19 cellular contexts compared by ENCODE assay signal in the genomic region with DNA sequence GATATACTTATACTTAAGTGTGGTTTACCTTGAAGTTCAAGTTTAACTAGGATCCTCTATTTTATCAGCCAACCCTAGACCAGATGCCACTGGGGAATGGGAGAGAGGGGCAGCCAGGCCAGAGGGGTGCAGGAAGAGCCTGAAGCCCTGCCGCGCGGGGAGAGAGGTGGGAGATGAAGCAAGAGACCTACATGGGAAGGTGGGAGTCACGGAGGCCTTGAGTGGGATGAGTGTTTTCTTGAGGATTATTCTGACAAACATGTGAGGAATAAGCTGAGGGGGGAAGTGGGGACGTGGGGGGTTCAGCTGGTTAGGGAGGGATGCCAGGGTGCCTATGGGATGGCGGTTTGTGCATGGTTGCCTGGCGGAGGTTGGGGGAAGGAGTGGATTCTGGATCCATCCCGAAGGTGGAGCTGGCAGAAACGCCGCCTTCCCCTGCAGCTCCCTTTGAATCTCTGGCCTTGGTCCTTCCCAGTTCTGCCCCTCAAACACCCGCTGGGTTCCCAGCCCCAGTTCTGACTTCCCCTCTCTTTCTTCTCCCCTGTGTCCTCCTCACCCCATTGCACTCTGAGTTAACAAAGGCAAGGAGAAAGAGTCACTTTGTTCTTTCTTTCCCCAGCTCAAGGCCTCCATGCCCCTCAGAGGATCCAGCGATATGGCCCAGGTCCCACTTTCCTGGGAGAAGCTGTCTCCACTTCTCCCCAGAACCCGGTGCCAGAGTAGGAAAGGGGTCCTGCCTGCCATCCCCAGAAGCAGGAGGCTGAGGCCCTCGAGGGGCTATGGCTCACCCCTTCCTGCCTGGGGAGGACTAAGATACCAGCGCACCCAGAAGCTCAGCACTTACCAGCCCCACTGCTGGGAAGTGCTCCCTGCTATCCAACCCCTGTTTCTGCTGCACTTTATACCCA.
A peak's percentile ranks its signal among the peaks of the same experiment; 100 is the strongest.
DNase-seq lines count a peak whose midpoint lies in the region; ATAC-seq, FAIRE-seq and TF ChIP-seq lines count a peak whose summit lies in the region.
"Had no signal": no experiment of that assay in that cellular context is flagged by ENCODE, and none has a peak within 500 bp of the region (broad histone marks: within the 10 kb centered on the region; RNA-seq: fewer than 3 reads in every experiment).

No MANE protein-coding gene starts in this region.

- no peak for TF ChIP-seq RAD21 in H1 (IDR thresholded peaks at IDR 0.05 in 1 of 2, conservative IDR thresholded peaks at IDR 0.05 in 1 of 2; ENCODE audit: low read depth in 2 of 2, low read length in 2 of 2)

- no peak overlapping the region for H4K5ac ChIP-seq in H1 (ENCODE audit: insufficient read length, low read depth, low read length)

- no peak overlapping the region for H3K56ac ChIP-seq in H1 (replicated peaks; ENCODE audit: insufficient read length, low read depth, low read length)

- no peaks in the 10 kb centered on the region for H4K20me1 ChIP-seq in H1 (replicated peaks in 1 of 2; ENCODE audit: control insufficient read depth in 1 of 2, insufficient read depth in 2 of 2, low read length in 2 of 2)

- H2BK15ac ChIP-seq in H1 (ENCODE audit: low read length) = no peak overlapping the region

- H3K9me3 ChIP-seq in NT2/D1 (ENCODE audit: insufficient read depth, low read length) (no peaks in the 10 kb centered on the region), H1 (ENCODE audit: insufficient read depth in 2 of 2, low read depth in 1 of 2, low read length in 1 of 2) (no peaks in the 10 kb centered on the region)

- H2BK5ac ChIP-seq in H1 (ENCODE audit: low read depth, low read length) = no peak overlapping the region

- no peak overlapping the region for H2BK120ac ChIP-seq in H1 (replicated peaks; ENCODE audit: low read depth, low read length)

- TF ChIP-seq EP300 in H1 (IDR thresholded peaks at IDR 0.05; ENCODE audit: borderline replicate concordance in 1 of 2, low read depth in 2 of 2, low read length in 2 of 2) = no peak

- H2BK20ac ChIP-seq in H1 (ENCODE audit: low read length) = no peak overlapping the region

- H3K9me3 Mint-ChIP-seq in natural killer cell treated with Interleukin-12 subunit alpha and Interleukin-12 subunit beta and Interleukin-15 and Interleukin-18, amount 100 ng/mL, for 72 hours = no peaks in the 10 kb centered on the region
- no peaks in the 10 kb centered on the region for H3K9me3 Mint-ChIP-seq in natural killer cell

- peak overlapping the region; percentile 7 for H3K9ac ChIP-seq in NT2/D1 (ENCODE audit: insufficient read length, low read depth)
- H3K9ac ChIP-seq in H1 (replicated peaks in 1 of 4; ENCODE audit: extremely low read depth in 1 of 4, low read depth in 3 of 4, low read length in 3 of 4) = no peak overlapping the region

- no peak overlapping the region for H3K4ac ChIP-seq in H1 (replicated peaks; ENCODE audit: insufficient read length, low read depth, low read length)

- peak overlapping the region; percentile 50; the same call in 1 of the 2 replicates for H2BK12ac ChIP-seq in H1 (ENCODE audit: low read depth, low read length)

- CTCF ChIA-PET in H1 (lab: Charles Lee; ENCODE audit: partially characterized antibody) = interaction anchor here (0.5 to 5.1 kb wide), 23 partner anchors 8 to 1011 kb away, joined by 3 to 65 read pairs (median 5); no protein-coding TSS in a partner anchor

- 81% methylated on average over 15 of the region's 15 CpGs; no CpG with 5 or more reads in 1 of the 2 experiments for WGBS in H1 (ENCODE audit: extremely low coverage in 1 of 2, insufficient coverage in 1 of 2, insufficient read length in 1 of 2, insufficient replicate concordance in 2 of 2, low coverage in 1 of 2, low lambda C conversion rate in 2 of 2, missing lambda C conversion rate in 1 of 2), 2 experiments

- H3K79me1 ChIP-seq in H1 (ENCODE audit: low read depth, low read length) = no peaks in the 10 kb centered on the region

- H3K4me2 ChIP-seq in H1 (ENCODE audit: insufficient read depth in 1 of 2, low read depth in 2 of 2, low read length in 2 of 2) = no peak overlapping the region

- peaks cover 23 to 36% of the 10 kb centered on the region in 2 donors for H3K27me3 Mint-ChIP-seq in natural killer cell treated with Interleukin-12 subunit alpha and Interleukin-12 subunit beta and Interleukin-15 and Interleukin-18, amount 100 ng/mL, for 72 hours
- H3K27me3 Mint-ChIP-seq in natural killer cell (ENCODE audit: low read depth in 2 of 2) = peaks cover 33 to 34% of the 10 kb centered on the region in 2 donors

- peaks cover 8% of the 10 kb centered on the region for H3K36me3 Mint-ChIP-seq in natural killer cell treated with Interleukin-12 subunit alpha and Interleukin-12 subunit beta and Interleukin-15 and Interleukin-18, amount 100 ng/mL, for 72 hours
- no peaks in the 10 kb centered on the region for H3K36me3 Mint-ChIP-seq in natural killer cell

- H2AFZ ChIP-seq in H1 (ENCODE audit: low read length) = no peak overlapping the region

- H3K79me2 ChIP-seq in H1 (ENCODE audit: control insufficient read depth in 1 of 2, insufficient read depth in 2 of 2, low read length in 2 of 2) = no peaks in the 10 kb centered on the region

- no peaks in the 10 kb centered on the region for H3K23me2 ChIP-seq in H1 (ENCODE audit: low read depth, low read length)

- no peak for ATAC-seq in natural killer cell treated with Interleukin-12 subunit alpha and Interleukin-12 subunit beta and Interleukin-15 and Interleukin-18, amount 100 ng/mL, for 72 hours
- ATAC-seq in natural killer cell = no peak
- no peak for ATAC-seq in GM18867 (IDR thresholded peaks at IDR 0.05; ENCODE audit: unreplicated experiment)
- no peak for ATAC-seq in GM21825 (IDR thresholded peaks at IDR 0.05; ENCODE audit: unreplicated experiment)
- ATAC-seq: Right ventricle myocardium inferior had no signal

- no peak overlapping the region for H4K91ac ChIP-seq in H1 (replicated peaks; ENCODE audit: insufficient read length, low read length)

- H3K4me1 ChIP-seq in NT2/D1 (ENCODE audit: insufficient read depth, insufficient read length) = peaks cover 7% of the 10 kb centered on the region
- no peaks in the 10 kb centered on the region; a peak in 1 of 7 replicates for H3K4me1 ChIP-seq in H1 (replicated peaks in 1 of 4; ENCODE audit: control insufficient read depth in 3 of 4, insufficient read depth in 4 of 4, low read length in 3 of 4)

- H4K8ac ChIP-seq in H1 (ENCODE audit: extremely low read depth, insufficient read depth, low read length) = no peak overlapping the region; the same call in 1 of the 2 replicates

- no peak overlapping the region for H2AK5ac ChIP-seq in H1 (ENCODE audit: low read depth, low read length)

- H3K4me3 ChIP-seq in NT2/D1 (ENCODE audit: insufficient read length, low read depth) (no peak overlapping the region), H1 (ENCODE audit: extremely low read depth in 1 of 4, insufficient read depth in 2 of 4, low read depth in 3 of 4, low read length in 4 of 4) (no peak overlapping the region)

- H3K4me3 Mint-ChIP-seq in natural killer cell treated with Interleukin-12 subunit alpha and Interleukin-12 subunit beta and Interleukin-15 and Interleukin-18, amount 100 ng/mL, for 72 hours = peak overlapping the region; percentile 36
- H3K4me3 Mint-ChIP-seq in natural killer cell = no peak overlapping the region

- intact Hi-C loops in natural killer cell (cut with micrococcal nuclease) = loop anchor here (5.0 to 10.0 kb wide), 4 partner anchors 232 to 912 kb away; no protein-coding TSS in a partner anchor

- H3K36me3 ChIP-seq in NT2/D1 (ENCODE audit: insufficient read depth, insufficient read length, low read length) (no peaks in the 10 kb centered on the region), H1 (ENCODE audit: control insufficient read depth in 2 of 4, insufficient read depth in 4 of 4, low read length in 3 of 4) (no peaks in the 10 kb centered on the region)

- FAIRE-seq in H1 (lab: Jason Lieb, UNC) (no peak), urothelium cell line (lab: Jason Lieb, UNC) (no peak)
- FAIRE-seq: RCC 7860 had no signal

- TF ChIP-seq CTCF in natural killer cell (IDR thresholded peaks at IDR 0.05) (no peak), H1 (IDR thresholded peaks at IDR 0.05; ENCODE audit: control extremely low read depth in 1 of 3, insufficient read depth in 1 of 3, low read depth in 1 of 3, low read length in 3 of 3) (no peak)

- no peak overlapping the region for H3K27ac ChIP-seq in H1 (ENCODE audit: low read depth, low read length)

- POLR2A ChIA-PET in H1 (lab: Charles Lee; ENCODE audit: partially characterized antibody) = no interaction called here

- peak overlapping the region in 1 of 2 donors; percentile 90 for H3K27ac Mint-ChIP-seq in natural killer cell treated with Interleukin-12 subunit alpha and Interleukin-12 subunit beta and Interleukin-15 and Interleukin-18, amount 100 ng/mL, for 72 hours
- peak overlapping the region in 1 of 2 donors; percentile 44 for H3K27ac Mint-ChIP-seq in natural killer cell

- TF ChIP-seq POLR2A in H1 (IDR thresholded peaks at IDR 0.05; ENCODE audit: control extremely low read depth in 1 of 2, low read depth in 2 of 2, low read length in 2 of 2) = no peak

- H3K4me1 Mint-ChIP-seq in natural killer cell treated with Interleukin-12 subunit alpha and Interleukin-12 subunit beta and Interleukin-15 and Interleukin-18, amount 100 ng/mL, for 72 hours (ENCODE audit: low read depth in 2 of 2) = peaks cover 84 to 93% of the 10 kb centered on the region in 2 donors
- peaks cover 60 to 86% of the 10 kb centered on the region in 2 donors for H3K4me1 Mint-ChIP-seq in natural killer cell

- H3K23ac ChIP-seq in H1 (ENCODE audit: insufficient read length) = no peak overlapping the region

- no peak for DNase-seq in natural killer cell treated with Interleukin-12 subunit alpha and Interleukin-12 subunit beta and Interleukin-15 and Interleukin-18, amount 100 ng/mL, for 72 hours (ENCODE audit: low spot score)
- DNase-seq in natural killer cell = no peak
- no peak for DNase-seq in NT2/D1 (ENCODE audit: low read depth, low spot score)
- no peak for DNase-seq in H1 (ENCODE audit: low read depth in 1 of 2, low spot score in 2 of 2)
- no peak for DNase-seq in urothelium cell line (ENCODE audit: low spot score)
- DNase-seq: ACHN, AML-193, COR-L47, GDM1, GOT3, KBM-7, NCI-H1105, NCI-H1694, NCI-H2081 treated with DMSO at 0.1 percent for 48 hours, NCI-H446 treated with DMSO at 0.1 percent for 48 hours had no signal

- H3K27me3 ChIP-seq in NT2/D1 (ENCODE audit: insufficient read depth, insufficient read length) (no peaks in the 10 kb centered on the region), H1 (replicated peaks in 1 of 4; ENCODE audit: control insufficient read depth in 3 of 4, extremely low read depth in 1 of 4, insufficient read depth in 3 of 4, low read length in 3 of 4) (no peaks in the 10 kb centered on the region)

- H3K18ac ChIP-seq in H1 (ENCODE audit: extremely low read depth, low read length) = no peak overlapping the region

- no peak overlapping the region for H3K14ac ChIP-seq in H1 (ENCODE audit: insufficient read length)

TF ChIP-seq in H1, 55 proteins besides CTCF, POLR2A, EP300 and RAD21 (continues in another document):
- TF ChIP-seq, protein P1, sequence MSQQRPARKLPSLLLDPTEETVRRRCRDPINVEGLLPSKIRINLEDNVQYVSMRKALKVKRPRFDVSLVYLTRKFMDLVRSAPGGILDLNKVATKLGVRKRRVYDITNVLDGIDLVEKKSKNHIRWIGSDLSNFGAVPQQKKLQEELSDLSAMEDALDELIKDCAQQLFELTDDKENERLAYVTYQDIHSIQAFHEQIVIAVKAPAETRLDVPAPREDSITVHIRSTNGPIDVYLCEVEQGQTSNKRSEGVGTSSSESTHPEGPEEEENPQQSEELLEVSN (IDR thresholded peaks at IDR 0.05) = no peak
- TF ChIP-seq TCF12 (IDR thresholded peaks at IDR 0.05; ENCODE audit: low read depth, low read length) = no peak
